In the genomic region with DNA sequence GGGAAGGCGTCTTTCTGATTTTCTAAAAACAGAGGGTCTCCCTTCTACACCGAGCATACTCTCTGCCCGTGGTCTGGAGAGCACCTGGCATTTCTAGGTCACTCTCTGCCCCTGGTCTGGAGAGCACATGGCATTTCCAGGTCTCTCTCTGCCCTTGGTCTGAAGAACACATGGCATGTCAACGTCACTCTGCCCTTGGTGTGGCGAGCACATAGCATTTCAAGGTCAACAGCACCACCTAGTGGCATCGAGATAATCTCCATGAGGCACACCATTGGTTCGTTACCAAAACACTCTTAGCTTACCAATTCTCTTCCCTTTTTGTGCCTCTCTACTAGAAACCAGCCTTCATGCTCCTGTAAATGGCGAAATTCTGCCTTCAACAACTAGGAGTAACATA, we compare ENCODE assay signal across 8 cellular contexts.
DNase-seq lines count a peak whose midpoint lies in the region; ATAC-seq, FAIRE-seq and TF ChIP-seq lines count a peak whose summit lies in the region.

No MANE protein-coding gene starts in this region.

- intact Hi-C loops in colonic mucosa (cut with DNase I): loop anchor here (5.0 kb wide), 1 partner anchor 592 kb away; no protein-coding TSS in a partner anchor

- no peak overlapping the region for H3K4me3 ChIP-seq in colonic mucosa

- peak; percentile 73 for ATAC-seq in HG02981 (IDR thresholded peaks at IDR 0.05; ENCODE audit: unreplicated experiment)
- no peak for ATAC-seq in HG03108 (IDR thresholded peaks at IDR 0.05; ENCODE audit: unreplicated experiment)
- no peak for ATAC-seq in GM18511 (IDR thresholded peaks at IDR 0.05; ENCODE audit: unreplicated experiment)

- DNase-seq in GM10266 (ENCODE audit: extremely low spot score) (peak; percentile 32), NOMO-1 treated with dmso at 0.1 percent for 144 hours (lab: John Stamatoyannopoulos, UW; ENCODE audit: unreplicated experiment) (peak; percentile 64), colonic mucosa (peak; percentile 31), mucosa of gallbladder (ENCODE audit: low spot score) (peak; percentile 23)

- TF ChIP-seq CTCF in GM10266 (IDR thresholded peaks at IDR 0.05; ENCODE audit: control insufficient read depth, insufficient read depth, low read depth, missing control alignments) (peak; percentile 48), colonic mucosa (IDR thresholded peaks at IDR 0.05) (peak; percentile 40)

- H3K9me3 ChIP-seq in colonic mucosa: no peaks in the 10 kb centered on the region

- H3K36me3 ChIP-seq in colonic mucosa: no peaks in the 10 kb centered on the region

- H3K27me3 ChIP-seq in colonic mucosa: no peaks in the 10 kb centered on the region

- no peak overlapping the region for H3K27ac ChIP-seq in colonic mucosa

- H3K4me1 ChIP-seq in colonic mucosa: no peaks in the 10 kb centered on the region

- FAIRE-seq in A204.1 (lab: Jason Lieb, UNC): peak; percentile 25

- no peak overlapping the region for H3K9ac ChIP-seq in colonic mucosa (ENCODE audit: low read depth in 2 of 2, low read length in 2 of 2)
